18 cellular contexts compared by ENCODE assay signal in the genomic region with DNA sequence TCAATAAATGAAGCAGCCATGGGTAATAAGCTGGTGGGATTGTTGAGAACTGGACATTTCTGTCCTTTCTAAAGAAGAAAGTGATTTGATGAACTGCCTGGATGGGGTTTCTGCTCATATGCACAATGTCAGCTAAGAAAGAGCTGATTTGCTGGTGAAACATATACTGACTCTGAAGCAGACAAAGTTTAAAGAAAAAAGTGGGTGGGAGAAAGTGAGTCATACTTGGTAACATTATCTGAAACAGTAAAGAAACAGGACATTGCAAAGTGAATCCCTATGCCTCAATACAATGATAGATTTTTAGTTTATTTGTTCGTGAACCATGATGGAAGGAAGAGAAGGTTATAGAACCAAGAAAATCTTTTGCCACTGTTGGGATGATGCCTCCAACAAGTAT.
DNase-seq lines count a peak whose midpoint lies in the region; TF ChIP-seq lines count a peak whose summit lies in the region.
"Had no signal": no experiment of that assay in that cellular context is flagged by ENCODE, and none has a peak within 500 bp of the region (broad histone marks: within the 10 kb centered on the region; RNA-seq: fewer than 3 reads in every experiment).

No MANE protein-coding gene starts in this region.

- no peak overlapping the region for H3K4me3 Mint-ChIP-seq in glutamatergic neuron (ENCODE audit: unreplicated experiment)
- H3K4me3 Mint-ChIP-seq: activated naive CD4-positive, alpha-beta T cell treated with anti-CD3 and anti-CD28 coated beads, Interleukin-2, amount 10 ng/mL, durations not matched to agents 7 days and 5 days; stimulated activated memory B cell treated with anti-CD40 and anti-IgM and Interleukin-4, amounts not matched to agents 10 μg/mL and 1 μg/mL and 100 μg/mL, for 72 hours had no signal

- no peak overlapping the region for H2AK5ac ChIP-seq in neuronal stem cell (ENCODE audit: low read depth, low read length)

- POLR2A ChIA-PET in AG04450 (lab: Yijun Ruan, JAX), result no interaction called here

- H3K4ac ChIP-seq in neuronal stem cell (ENCODE audit: low read length), result no peak overlapping the region

- H3K9me3 ChIP-seq in AG04450 (ENCODE audit: control insufficient read depth, insufficient read depth, low read length) (peaks cover 1% of the 10 kb centered on the region; the same call in 1 of the 2 replicates), adrenal gland (replicated peaks in 1 of 3) (no peaks in the 10 kb centered on the region), right atrium auricular region (no peaks in the 10 kb centered on the region), neuronal stem cell (replicated peaks in 1 of 2; ENCODE audit: control insufficient read depth in 2 of 2, insufficient read depth in 1 of 2, low read depth in 1 of 2, low read length in 2 of 2) (peaks cover 0 to 3% of the 10 kb centered on the region in 2 donors)

- no peak overlapping the region for H3K9ac ChIP-seq in neuronal stem cell (ENCODE audit: low read depth, low read length, poor library complexity)

- no peak for TF ChIP-seq POLR2A in adrenal gland (IDR thresholded peaks at IDR 0.05)

- WGBS in adrenal gland, 4 donors, result 86 to 95% (median 93%) methylated on average over 1 of the region's 1 CpG
- no CpG with 5 or more reads among the region's 1 CpG for WGBS in neuronal stem cell (ENCODE audit: extremely low coverage in 2 of 2, insufficient read length in 2 of 2, insufficient replicate concordance in 1 of 2), 2 donors

- peak overlapping the region; percentile 31 for H3K27ac Mint-ChIP-seq in glutamatergic neuron (ENCODE audit: unreplicated experiment)
- H3K27ac Mint-ChIP-seq: activated naive CD4-positive, alpha-beta T cell treated with anti-CD3 and anti-CD28 coated beads, Interleukin-2, amount 10 ng/mL, durations not matched to agents 7 days and 5 days; stimulated activated memory B cell treated with anti-CD40 and anti-IgM and Interleukin-4, amounts not matched to agents 10 μg/mL and 1 μg/mL and 100 μg/mL, for 72 hours had no signal

- peaks cover 14% of the 10 kb centered on the region for H3K36me3 Mint-ChIP-seq in glutamatergic neuron (ENCODE audit: unreplicated experiment)

- H3K4me1 Mint-ChIP-seq in glutamatergic neuron (ENCODE audit: low read depth, unreplicated experiment), result peaks cover 23% of the 10 kb centered on the region

- H3K79me1 ChIP-seq in neuronal stem cell (ENCODE audit: low read depth, low read length), result peaks cover 5% of the 10 kb centered on the region

- no peak overlapping the region for H3K18ac ChIP-seq in neuronal stem cell (ENCODE audit: low read length)

- H3K36me3 ChIP-seq in adrenal gland (replicated peaks in 1 of 2) (peaks cover 0 to 10% of the 10 kb centered on the region in 2 donors), right atrium auricular region (peaks cover 29% of the 10 kb centered on the region), neuronal stem cell (replicated peaks in 1 of 2; ENCODE audit: control insufficient read depth in 2 of 2, insufficient read depth in 2 of 2, low read length in 2 of 2) (peaks cover 13 to 91% of the 10 kb centered on the region in 2 donors)

- DNase-seq in AG04450 (ENCODE audit: low read depth, low spot score) (peak; percentile 46), HS-27A (ENCODE audit: low read depth) (peak; percentile 15), adrenal gland (no peak), glutamatergic neuron (no peak), right atrium auricular region (ENCODE audit: low spot score) (no peak), neuronal stem cell (ENCODE audit: low spot score) (no peak), NCI-H510A (lab: John Stamatoyannopoulos, UW) (no peak), iPS-NIHi7 (ENCODE audit: extremely low spot score) (no peak)
- DNase-seq: activated CD4-positive, alpha-beta T cell treated with anti-CD3 and anti-CD28 coated beads, Interleukin-2, amount 50 U/mL, for 48 hours; activated naive CD4-positive, alpha-beta T cell treated with anti-CD3 and anti-CD28 coated beads, Interleukin-2, amount 10 ng/mL, durations not matched to agents 7 days and 5 days; effector CD8-positive, alpha-beta T cell; GDM1; hippocampal formation; NCI-H69; posterior cingulate gyrus; stimulated activated CD4-positive, alpha-beta T cell treated with anti-CD3 and anti-CD28 coated beads, Interleukin-1b, Interleukin-23, amount 100 ng/mL, for 48 hours had no signal

- H3K27me3 ChIP-seq in AG04450 (ENCODE audit: control insufficient read depth, insufficient read depth, low read length) (no peaks in the 10 kb centered on the region), adrenal gland (no peaks in the 10 kb centered on the region), right atrium auricular region (no peaks in the 10 kb centered on the region), neuronal stem cell (ENCODE audit: control insufficient read depth in 3 of 3, insufficient read depth in 3 of 3, low read depth in 1 of 3, low read length in 3 of 3) (no peaks in the 10 kb centered on the region)

- no peak overlapping the region for H2BK5ac ChIP-seq in neuronal stem cell (ENCODE audit: low read length)

- H2BK120ac ChIP-seq in neuronal stem cell (ENCODE audit: low read depth, low read length), result no peak overlapping the region

- H3K4me3 ChIP-seq in AG04450 (ENCODE audit: low read depth, low read length) (no peak overlapping the region), adrenal gland (no peak overlapping the region), right atrium auricular region (no peak overlapping the region), neuronal stem cell (ENCODE audit: low read length in 2 of 2) (no peak overlapping the region)
- H3K4me3 ChIP-seq: lung had no signal

- no peak overlapping the region for H3K27ac ChIP-seq in AG04450 (ENCODE audit: low read depth, low read length)
- H3K27ac ChIP-seq in adrenal gland, result peak overlapping the region in 3 of 5 donors; percentile 19 to 24 (median 23)
- H3K27ac ChIP-seq in right atrium auricular region, result no peak overlapping the region
- H3K27ac ChIP-seq in neuronal stem cell (replicated peaks; ENCODE audit: low read length), result no peak overlapping the region

- H2BK12ac ChIP-seq in neuronal stem cell (ENCODE audit: low read length), result no peak overlapping the region

- peaks cover 5% of the 10 kb centered on the region for H3K27me3 Mint-ChIP-seq in glutamatergic neuron (ENCODE audit: unreplicated experiment)
- H3K27me3 Mint-ChIP-seq: activated naive CD4-positive, alpha-beta T cell treated with anti-CD3 and anti-CD28 coated beads, Interleukin-2, amount 10 ng/mL, durations not matched to agents 7 days and 5 days; stimulated activated memory B cell treated with anti-CD40 and anti-IgM and Interleukin-4, amounts not matched to agents 10 μg/mL and 1 μg/mL and 100 μg/mL, for 72 hours had no signal

- no peak overlapping the region for H3K14ac ChIP-seq in neuronal stem cell (ENCODE audit: low read length)

- H2BK15ac ChIP-seq in neuronal stem cell (ENCODE audit: low read length), result no peak overlapping the region

- H3K4me2 ChIP-seq in neuronal stem cell (ENCODE audit: insufficient read depth, low read length, poor library complexity, severe bottlenecking), result no peak overlapping the region

- peaks cover 5% of the 10 kb centered on the region for H3K9me3 Mint-ChIP-seq in glutamatergic neuron (ENCODE audit: unreplicated experiment)
- H3K9me3 Mint-ChIP-seq: stimulated activated memory B cell treated with anti-CD40 and anti-IgM and Interleukin-4, amounts not matched to agents 10 μg/mL and 1 μg/mL and 100 μg/mL, for 72 hours had no signal

- intact Hi-C loops in adrenal gland (cut with DNase I), result no loop called here

- no peak overlapping the region for H2AFZ ChIP-seq in neuronal stem cell (ENCODE audit: low read length)

- H3K4me1 ChIP-seq in adrenal gland (replicated peaks in 1 of 2) (peaks cover 5 to 15% of the 10 kb centered on the region in 2 donors), right atrium auricular region (peaks cover 0 to 3% of the 10 kb centered on the region in 2 donors), neuronal stem cell (ENCODE audit: control insufficient read depth in 2 of 2, insufficient read depth in 1 of 2, low read depth in 1 of 2, low read length in 2 of 2) (peaks cover 0 to 1% of the 10 kb centered on the region in 2 donors)

- H3K23ac ChIP-seq in neuronal stem cell (ENCODE audit: low read depth, low read length, poor library complexity), result no peak overlapping the region

- CTCF ChIA-PET in AG04450 (lab: Charles Lee), result no interaction called here

- TF ChIP-seq CTCF in AG04450 (IDR thresholded peaks at IDR 0.05; ENCODE audit: low read depth, low read length), result no peak
- TF ChIP-seq CTCF in adrenal gland (IDR thresholded peaks at IDR 0.05), result no peak
- no peak for TF ChIP-seq CTCF in glutamatergic neuron (IDR thresholded peaks at IDR 0.05; ENCODE audit: partially characterized antibody, unreplicated experiment)
- no peak for TF ChIP-seq CTCF in right atrium auricular region (IDR thresholded peaks at IDR 0.05)

- no peak overlapping the region for H4K91ac ChIP-seq in neuronal stem cell (ENCODE audit: low read depth, low read length, poor library complexity)

- no peak overlapping the region for H4K8ac ChIP-seq in neuronal stem cell (ENCODE audit: low read depth, low read length)

Comparison
In these comparisons a context has a peak if more than half of its experiments do, and no peak if none do; other contexts are left out.
1. DNase-seq: peak in AG04450 (single experiment) and HS-27A (single experiment); none in adrenal gland (0 of 7), glutamatergic neuron (single experiment), right atrium auricular region (single experiment), neuronal stem cell (single experiment), NCI-H510A (single experiment) and iPS-NIHi7 (single experiment).
2. H3K27ac ChIP-seq: peak in adrenal gland (3 of 5); none in AG04450 (single experiment), right atrium auricular region (0 of 2) and neuronal stem cell (single experiment).